Comparison of ENCODE assay signal across 22 cellular contexts in genomic region chr3:58524326-58524888, GRCh38. TPM values are rescaled to one million over a fixed set of nuclear protein-coding genes. Genes with fewer than 3 reads are reported as not detected.
DNase-seq lines count a peak whose midpoint lies in the region; ATAC-seq and TF ChIP-seq lines count a peak whose summit lies in the region.
"Had no signal": no experiment of that assay in that cellular context is flagged by ENCODE, and none has a peak within 500 bp of the region (broad histone marks: within the 10 kb centered on the region; RNA-seq: fewer than 3 reads in every experiment).

No MANE protein-coding gene starts in this region.

- intact Hi-C loops in head of caudate nucleus (cut with DNase I), result no loop called here

- no peak for TF ChIP-seq RAD21 in liver (IDR thresholded peaks at IDR 0.05)

- H3K27me3 ChIP-seq in WERI-Rb-1 (ENCODE audit: insufficient read depth, low read depth, severe bottlenecking) (no peaks in the 10 kb centered on the region), liver (ENCODE audit: control insufficient read depth in 4 of 4, insufficient read depth in 4 of 4, low read length in 3 of 4) (no peaks in the 10 kb centered on the region), parathyroid adenoma (ENCODE audit: control insufficient read depth, insufficient read depth, low read length) (no peaks in the 10 kb centered on the region)

- WGBS in liver, result 54% methylated on average over 11 of the region's 11 CpGs

- no peak for ATAC-seq in GM19395 (IDR thresholded peaks at IDR 0.05; ENCODE audit: unreplicated experiment)
- ATAC-seq: A549, PC-3, SK-N-SH treated with all-trans-retinoic acid at 6 μM for 48 hours had no signal

- H2AFZ ChIP-seq in parathyroid adenoma, result peak overlapping the region; percentile 7
- H2AFZ ChIP-seq: GM23248 had no signal

- no peaks in the 10 kb centered on the region for H3K79me2 ChIP-seq in parathyroid adenoma

- H3K4me2 ChIP-seq in parathyroid adenoma (ENCODE audit: low read length), result no peak overlapping the region
- H3K4me2 ChIP-seq: A549 had no signal

- H3K4me1 ChIP-seq in liver (ENCODE audit: control insufficient read depth in 4 of 4, insufficient read depth in 4 of 4, low read length in 3 of 4) (peaks cover 25 to 94% (median 85%) of the 10 kb centered on the region in 4 donors), parathyroid adenoma (peaks cover 25% of the 10 kb centered on the region)

- H3K4me3 ChIP-seq in WERI-Rb-1 (ENCODE audit: low read depth, low read length) (no peak overlapping the region), liver (ENCODE audit: low read depth in 1 of 3, low read length in 3 of 3) (no peak overlapping the region), parathyroid adenoma (ENCODE audit: low read depth, low read length) (no peak overlapping the region)
- H3K4me3 ChIP-seq: A549, GM23248, HAP-1 had no signal

- peak overlapping the region in 1 of 2 donors; percentile 14 for H3K9ac ChIP-seq in liver (ENCODE audit: low read depth in 1 of 2, low read length in 2 of 2)
- H3K9ac ChIP-seq in parathyroid adenoma, result no peak overlapping the region
- H3K9ac ChIP-seq: GM23248 had no signal

- no peak for DNase-seq in WERI-Rb-1
- peak; percentile 5 for DNase-seq in iPS-NIHi7 (ENCODE audit: extremely low spot score)
- DNase-seq in head of caudate nucleus, result no peak
- no peak for DNase-seq in NCI-H748 treated with DMSO at 0.1 percent for 48 hours (lab: John Stamatoyannopoulos, UW)
- DNase-seq: CD4-positive, alpha-beta memory T cell; COR-L47; DMS53; GM23248; NCI-H1092 treated with DMSO at 0.1 percent for 48 hours; NCI-H1436 treated with DMSO at 0.1 percent for 48 hours; NCI-H187 treated with DMSO at 0.1 percent for 48 hours; NCI-H2171 treated with DMSO at 0.1 percent for 48 hours; NCI-H524; NK-92 treated with Interleukin-12 subunit alpha and Interleukin-12 subunit beta, amount 100 ng/mL, for 24 hours; PC-3 had no signal

- H3K9me3 ChIP-seq in WERI-Rb-1 (ENCODE audit: severe bottlenecking), result no peaks in the 10 kb centered on the region
- H3K9me3 ChIP-seq in liver (ENCODE audit: control insufficient read depth in 4 of 4, low read length in 3 of 4), result no peaks in the 10 kb centered on the region
- no peaks in the 10 kb centered on the region for H3K9me3 ChIP-seq in parathyroid adenoma (ENCODE audit: control insufficient read depth, low read length)
- H3K9me3 ChIP-seq: A549, HAP-1 had no signal

- TF ChIP-seq CTCF in WERI-Rb-1 (IDR thresholded peaks at IDR 0.05; ENCODE audit: low read depth, low read length), result no peak
- TF ChIP-seq CTCF in liver (IDR thresholded peaks at IDR 0.05; ENCODE audit: low read depth, low read length, missing input control), result no peak
- TF ChIP-seq CTCF in parathyroid adenoma (IDR thresholded peaks at IDR 0.05), result no peak

- peak overlapping the region; percentile 42 for H3K27ac ChIP-seq in WERI-Rb-1
- peak overlapping the region; percentile 86 to 95 for H3K27ac ChIP-seq in liver (ENCODE audit: low read depth in 1 of 2, low read length in 2 of 2)
- no peak overlapping the region for H3K27ac ChIP-seq in parathyroid adenoma
- H3K27ac ChIP-seq: GM23248, HL-60 had no signal

- no peaks in the 10 kb centered on the region for H3K36me3 ChIP-seq in WERI-Rb-1
- peaks cover 2 to 27% (median 12%) of the 10 kb centered on the region in 4 donors for H3K36me3 ChIP-seq in liver (ENCODE audit: control insufficient read depth in 4 of 4, insufficient read depth in 3 of 4, low read depth in 1 of 4, low read length in 3 of 4)
- no peaks in the 10 kb centered on the region for H3K36me3 ChIP-seq in parathyroid adenoma (ENCODE audit: control insufficient read depth, insufficient read depth, low read length)
- H3K36me3 ChIP-seq: HAP-1 had no signal

TF ChIP-seq in liver, 16 proteins besides CTCF, POLR2A, EP300 and RAD21:
- TF ChIP-seq FOXA1 (IDR thresholded peaks at IDR 0.05), result no peak
- no peak for TF ChIP-seq RXRA (IDR thresholded peaks at IDR 0.05)
- TF ChIP-seq SP1 (IDR thresholded peaks at IDR 0.05), result no peak
- no peak for TF ChIP-seq GABPA (IDR thresholded peaks at IDR 0.05 in 1 of 2, conservative IDR thresholded peaks at IDR 0.05 in 1 of 2)
- no peak for TF ChIP-seq TAF1 (conservative IDR thresholded peaks at IDR 0.05)
- TF ChIP-seq YY1 (IDR thresholded peaks at IDR 0.05), result no peak
- no peak for TF ChIP-seq JUND (IDR thresholded peaks at IDR 0.05)
- no peak for TF ChIP-seq ATF3 (IDR thresholded peaks at IDR 0.05)
- TF ChIP-seq, protein P1, sequence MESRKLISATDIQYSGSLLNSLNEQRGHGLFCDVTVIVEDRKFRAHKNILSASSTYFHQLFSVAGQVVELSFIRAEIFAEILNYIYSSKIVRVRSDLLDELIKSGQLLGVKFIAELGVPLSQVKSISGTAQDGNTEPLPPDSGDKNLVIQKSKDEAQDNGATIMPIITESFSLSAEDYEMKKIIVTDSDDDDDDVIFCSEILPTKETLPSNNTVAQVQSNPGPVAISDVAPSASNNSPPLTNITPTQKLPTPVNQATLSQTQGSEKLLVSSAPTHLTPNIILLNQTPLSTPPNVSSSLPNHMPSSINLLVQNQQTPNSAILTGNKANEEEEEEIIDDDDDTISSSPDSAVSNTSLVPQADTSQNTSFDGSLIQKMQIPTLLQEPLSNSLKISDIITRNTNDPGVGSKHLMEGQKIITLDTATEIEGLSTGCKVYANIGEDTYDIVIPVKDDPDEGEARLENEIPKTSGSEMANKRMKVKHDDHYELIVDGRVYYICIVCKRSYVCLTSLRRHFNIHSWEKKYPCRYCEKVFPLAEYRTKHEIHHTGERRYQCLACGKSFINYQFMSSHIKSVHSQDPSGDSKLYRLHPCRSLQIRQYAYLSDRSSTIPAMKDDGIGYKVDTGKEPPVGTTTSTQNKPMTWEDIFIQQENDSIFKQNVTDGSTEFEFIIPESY (IDR thresholded peaks at IDR 0.05), result no peak
- no peak for TF ChIP-seq HNF4A (conservative IDR thresholded peaks at IDR 0.05)
- no peak for TF ChIP-seq NR2F2 (IDR thresholded peaks at IDR 0.05)
- TF ChIP-seq, protein P2, sequence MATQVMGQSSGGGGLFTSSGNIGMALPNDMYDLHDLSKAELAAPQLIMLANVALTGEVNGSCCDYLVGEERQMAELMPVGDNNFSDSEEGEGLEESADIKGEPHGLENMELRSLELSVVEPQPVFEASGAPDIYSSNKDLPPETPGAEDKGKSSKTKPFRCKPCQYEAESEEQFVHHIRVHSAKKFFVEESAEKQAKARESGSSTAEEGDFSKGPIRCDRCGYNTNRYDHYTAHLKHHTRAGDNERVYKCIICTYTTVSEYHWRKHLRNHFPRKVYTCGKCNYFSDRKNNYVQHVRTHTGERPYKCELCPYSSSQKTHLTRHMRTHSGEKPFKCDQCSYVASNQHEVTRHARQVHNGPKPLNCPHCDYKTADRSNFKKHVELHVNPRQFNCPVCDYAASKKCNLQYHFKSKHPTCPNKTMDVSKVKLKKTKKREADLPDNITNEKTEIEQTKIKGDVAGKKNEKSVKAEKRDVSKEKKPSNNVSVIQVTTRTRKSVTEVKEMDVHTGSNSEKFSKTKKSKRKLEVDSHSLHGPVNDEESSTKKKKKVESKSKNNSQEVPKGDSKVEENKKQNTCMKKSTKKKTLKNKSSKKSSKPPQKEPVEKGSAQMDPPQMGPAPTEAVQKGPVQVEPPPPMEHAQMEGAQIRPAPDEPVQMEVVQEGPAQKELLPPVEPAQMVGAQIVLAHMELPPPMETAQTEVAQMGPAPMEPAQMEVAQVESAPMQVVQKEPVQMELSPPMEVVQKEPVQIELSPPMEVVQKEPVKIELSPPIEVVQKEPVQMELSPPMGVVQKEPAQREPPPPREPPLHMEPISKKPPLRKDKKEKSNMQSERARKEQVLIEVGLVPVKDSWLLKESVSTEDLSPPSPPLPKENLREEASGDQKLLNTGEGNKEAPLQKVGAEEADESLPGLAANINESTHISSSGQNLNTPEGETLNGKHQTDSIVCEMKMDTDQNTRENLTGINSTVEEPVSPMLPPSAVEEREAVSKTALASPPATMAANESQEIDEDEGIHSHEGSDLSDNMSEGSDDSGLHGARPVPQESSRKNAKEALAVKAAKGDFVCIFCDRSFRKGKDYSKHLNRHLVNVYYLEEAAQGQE (IDR thresholded peaks at IDR 0.05), result no peak
- no peak for TF ChIP-seq FOXA2 (IDR thresholded peaks at IDR 0.05)
- TF ChIP-seq EGR1 (IDR thresholded peaks at IDR 0.05; ENCODE audit: low read depth in 2 of 2), result no peak
- no peak for TF ChIP-seq HNF4G (IDR thresholded peaks at IDR 0.05)
- TF ChIP-seq, protein P3, sequence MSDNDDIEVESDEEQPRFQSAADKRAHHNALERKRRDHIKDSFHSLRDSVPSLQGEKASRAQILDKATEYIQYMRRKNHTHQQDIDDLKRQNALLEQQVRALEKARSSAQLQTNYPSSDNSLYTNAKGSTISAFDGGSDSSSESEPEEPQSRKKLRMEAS (IDR thresholded peaks at IDR 0.05), result no peak

RNA-seq across cellular contexts. Expression of gene ACOX2, which starts 12.6 kb away (rescaled TPM):
- 100 to 1,000 TPM in 1 of 2 donors, 10 to 100 TPM in 1; 74.3 to 179 TPM for total RNA-seq in liver
- 100 to 1,000 TPM; 104 to 214 TPM for polyA plus RNA-seq in liver
- total RNA-seq: CD4-positive, alpha-beta memory T cell had no signal
- polyA plus RNA-seq: CD4-positive, alpha-beta memory T cell had no signal

RNA-seq across cellular contexts. Expression of gene KCTD6, which starts 32.5 kb away (rescaled TPM):
- total RNA-seq in liver, result 10 to 100 TPM; 10.7 to 13.8 TPM
- 10 to 100 TPM in 1 of 2 donors, 1 to 10 TPM in 1; 6.5 to 10.0 TPM for polyA plus RNA-seq in liver

RNA-seq across cellular contexts. Expression of gene FAM107A, which starts 52.8 kb away (rescaled TPM):
- 1 to 10 TPM in 1 of 2 donors, under 1 TPM in 1; 0.05 to 1.3 TPM for total RNA-seq in liver
- 1 to 10 TPM; 1.5 to 4.7 TPM for polyA plus RNA-seq in liver
- total RNA-seq: CD4-positive, alpha-beta memory T cell had no signal
- polyA plus RNA-seq: CD4-positive, alpha-beta memory T cell had no signal
